8 cellular contexts compared by ENCODE assay signal in the genomic region with DNA sequence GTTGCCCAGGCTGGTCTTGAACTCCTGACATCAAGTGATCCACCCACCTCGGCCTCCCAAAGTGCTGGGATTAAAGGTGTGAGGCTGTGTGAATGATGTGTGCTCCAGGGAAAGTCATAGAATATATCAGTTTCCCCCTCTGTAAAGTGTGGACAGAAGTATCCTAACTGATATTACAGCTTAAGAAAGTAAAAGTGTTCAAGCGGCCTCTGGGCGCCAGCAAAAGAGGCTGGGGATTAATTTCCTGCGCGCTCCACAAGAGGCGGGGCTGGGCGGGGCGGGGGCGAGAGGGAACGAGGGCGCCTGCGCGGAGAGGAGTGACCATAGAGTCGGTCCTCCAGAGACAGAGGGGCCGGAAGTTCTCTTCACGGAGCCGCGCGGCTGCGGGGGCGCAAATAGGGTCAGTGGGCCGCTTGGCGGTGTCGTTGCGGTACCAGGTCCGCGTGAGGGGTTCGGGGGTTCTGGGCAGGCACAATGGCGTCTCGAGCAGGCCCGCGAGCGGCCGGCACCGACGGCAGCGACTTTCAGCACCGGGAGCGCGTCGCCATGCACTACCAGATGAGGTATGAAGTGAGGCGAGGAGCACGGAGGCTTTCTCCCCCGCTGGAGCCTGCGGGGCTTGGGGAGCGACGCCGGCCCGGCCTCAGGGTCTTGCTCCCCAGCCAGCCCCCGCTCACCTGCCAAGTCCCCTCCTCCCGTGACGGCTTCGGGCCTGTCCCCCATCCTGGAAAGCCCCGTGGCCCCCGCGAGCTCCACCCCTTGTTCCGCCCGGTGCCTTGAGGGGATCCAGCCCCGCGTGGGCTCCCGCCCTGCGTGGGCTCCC. TPM values are rescaled to one million over a fixed set of nuclear protein-coding genes. Genes with fewer than 3 reads are reported as not detected.
A peak's percentile ranks its signal among the peaks of the same experiment; 100 is the strongest.
DNase-seq lines count a peak whose midpoint lies in the region; ATAC-seq and TF ChIP-seq lines count a peak whose summit lies in the region.

A gene (plus strand): TSS at position 362 of the 823 bp plus-strand sequence. CDS start 113 bp downstream, at position 475.

- ATAC-seq in GM19372 (IDR thresholded peaks at IDR 0.05; ENCODE audit: low read depth, unreplicated experiment) (peak; percentile 84), HG03521 (IDR thresholded peaks at IDR 0.05; ENCODE audit: unreplicated experiment) (peak; percentile 82), lung (ENCODE audit: insufficient read depth, low FRiP score) (peak; percentile 93)

- WGBS in lung, 2 donors: 0 to 1% methylated on average over 55 to 62 of the region's 62 CpGs

- H3K36me3 ChIP-seq in lung (ENCODE audit: control insufficient read depth in 2 of 2, insufficient read depth in 2 of 2, low read length in 2 of 2): peaks cover 0 to 7% of the 10 kb centered on the region in 2 donors

- DNase-seq in CD1c-positive myeloid dendritic cell (ENCODE audit: extremely low spot score) (peak; percentile 97), lung (ENCODE audit: low spot score) (peak; percentile 91)
- DNase-seq in NK-92 treated with Interleukin-12 subunit alpha and Interleukin-12 subunit beta, amount 100 ng/mL, for 24 hours (lab: John Stamatoyannopoulos, UW): peak; percentile 83
- DNase-seq in activated CD8-positive, alpha-beta memory T cell treated with anti-CD3 and anti-CD28 coated beads for 1 hour (ENCODE audit: extremely low read depth in 1 of 2, low read depth in 1 of 2): peak; percentile 84 to 87
- peak; percentile 87 for DNase-seq in effector CD4-positive, alpha-beta T cell
- peak; percentile 73 to 94 (median 86) for DNase-seq in stimulated activated CD4-positive, alpha-beta T cell treated with anti-CD3 and anti-CD28 coated beads, TNF-alpha, amount 100 ng/mL, for 1 hour (ENCODE audit: low read depth in 3 of 3, low spot score in 1 of 3)

- no peaks in the 10 kb centered on the region for H3K27me3 ChIP-seq in lung (ENCODE audit: control insufficient read depth, insufficient read depth)

- TF ChIP-seq CTCF in lung (IDR thresholded peaks at IDR 0.05; ENCODE audit: control extremely low read depth, extremely low read depth): no peak

- H3K9me3 ChIP-seq in lung (ENCODE audit: control insufficient read depth in 2 of 2, insufficient read depth in 1 of 2, low read length in 1 of 2): no peaks in the 10 kb centered on the region

- peak within 1 kb of the TSS; percentile 98 to 100 for H3K27ac ChIP-seq in lung (ENCODE audit: low read depth in 1 of 2, low read length in 1 of 2)

- peak within 1 kb of the TSS; percentile 100 for H3K4me3 ChIP-seq in lung

- H3K4me1 ChIP-seq in lung (ENCODE audit: control insufficient read depth in 2 of 2, insufficient read depth in 2 of 2, low read length in 2 of 2): peaks cover 8 to 9% of the 10 kb centered on the region in 2 donors

RNA-seq across cellular contexts. Expression of the gene that starts here (rescaled TPM):
- total RNA-seq in lung: 10 to 100 TPM; 20.7 to 28.7 TPM
- polyA plus RNA-seq in lung: 10 to 100 TPM; 41.0 to 43.7 TPM

Comparison
In these comparisons a context has a peak if more than half of its experiments do, and no peak if none do; other contexts are left out.
1. Peak in every context shown above with its lines: DNase-seq, ATAC-seq, H3K4me3 ChIP-seq and H3K27ac ChIP-seq.